ENCODE assay signal across 12 cellular contexts in the genomic region with DNA sequence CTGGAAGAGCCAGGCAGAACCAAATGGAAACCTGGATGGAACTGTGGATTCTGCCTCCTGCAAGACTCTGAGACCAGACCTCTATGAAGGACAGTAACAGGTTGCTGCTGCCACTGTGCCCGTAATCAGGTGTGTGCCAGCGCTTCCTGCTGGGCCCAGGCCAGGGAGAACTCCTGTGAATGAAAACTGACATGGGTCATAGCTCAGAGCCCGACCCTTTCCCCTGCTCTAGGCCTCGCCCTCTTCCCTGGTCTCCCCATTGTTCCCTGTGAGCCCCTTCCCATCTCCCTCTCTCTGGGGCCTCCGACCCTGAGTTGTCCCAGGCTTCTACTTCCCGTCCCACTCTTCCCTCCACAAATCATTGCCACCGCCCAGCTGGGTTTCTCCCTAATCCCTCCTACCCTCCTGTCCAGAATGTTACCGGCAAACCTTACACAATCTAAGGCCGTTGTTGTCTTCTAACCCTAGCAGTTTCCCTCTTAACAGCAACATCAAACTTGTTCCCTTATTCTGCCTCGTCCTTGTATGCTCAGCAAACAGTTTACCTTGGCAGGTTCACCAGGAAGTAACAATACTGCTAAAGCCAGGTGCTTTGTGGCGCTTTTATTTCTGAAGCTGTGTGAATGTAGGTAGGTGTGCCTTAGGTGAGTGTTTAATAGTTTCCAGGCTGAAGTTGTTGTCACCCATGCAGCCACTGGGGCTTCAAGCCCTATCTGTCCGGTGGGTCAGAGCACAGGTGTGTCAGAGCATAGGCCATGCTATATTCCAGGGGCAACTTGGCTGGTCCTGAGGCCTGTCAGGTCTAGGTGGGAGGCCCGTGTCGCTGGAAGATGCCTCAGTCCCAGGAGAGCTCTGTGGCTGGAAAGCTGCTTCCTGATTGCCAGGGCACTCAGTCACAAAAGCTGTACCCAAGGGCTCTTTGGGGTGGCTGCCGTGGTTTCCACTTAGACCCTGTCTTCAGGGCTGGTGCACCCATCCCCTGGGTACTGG. TPM values are rescaled to one million over a fixed set of nuclear protein-coding genes. Genes with fewer than 3 reads are reported as not detected.
DNase-seq lines count a peak whose midpoint lies in the region; ATAC-seq and TF ChIP-seq lines count a peak whose summit lies in the region.
"Had no signal": no experiment of that assay in that cellular context is flagged by ENCODE, and none has a peak within 500 bp of the region (broad histone marks: within the 10 kb centered on the region; RNA-seq: fewer than 3 reads in every experiment).

No MANE protein-coding gene starts in this region.

- H3K9me3 Mint-ChIP-seq in activated naive CD4-positive, alpha-beta T cell treated with anti-CD3 and anti-CD28 coated beads, Interleukin-2, amount 50 U/mL, for 72 hours, result peaks cover 0 to 5% of the 10 kb centered on the region in 2 donors
- peaks cover 3% of the 10 kb centered on the region for H3K9me3 Mint-ChIP-seq in glutamatergic neuron (ENCODE audit: unreplicated experiment)

- H3K27me3 ChIP-seq in upper lobe of right lung, result no peaks in the 10 kb centered on the region
- H3K27me3 ChIP-seq: SJSA1 had no signal

- no peaks in the 10 kb centered on the region for H3K36me3 ChIP-seq in upper lobe of right lung
- H3K36me3 ChIP-seq: SJSA1, thoracic aorta had no signal

- peaks cover 7% of the 10 kb centered on the region for H3K4me1 Mint-ChIP-seq in glutamatergic neuron (ENCODE audit: low read depth, unreplicated experiment)

- intact Hi-C loops in upper lobe of right lung (cut with DNase I), result no loop called here

- peak overlapping the region; percentile 12 to 16 for H3K27ac Mint-ChIP-seq in activated naive CD4-positive, alpha-beta T cell treated with anti-CD3 and anti-CD28 coated beads, Interleukin-2, amount 50 U/mL, for 72 hours
- H3K27ac Mint-ChIP-seq in glutamatergic neuron (ENCODE audit: unreplicated experiment), result no peak overlapping the region

- no peaks in the 10 kb centered on the region for H3K27me3 Mint-ChIP-seq in glutamatergic neuron (ENCODE audit: unreplicated experiment)

- TF ChIP-seq CTCF in glutamatergic neuron (IDR thresholded peaks at IDR 0.05; ENCODE audit: partially characterized antibody, unreplicated experiment), result no peak
- TF ChIP-seq CTCF in upper lobe of right lung (IDR thresholded peaks at IDR 0.05), result no peak

- no peak for DNase-seq in activated naive CD4-positive, alpha-beta T cell treated with anti-CD3 and anti-CD28 coated beads, Interleukin-2, amount 50 U/mL, for 72 hours (ENCODE audit: low spot score in 2 of 2)
- no peak for DNase-seq in activated naive CD4-positive, alpha-beta T cell treated with anti-CD3 and anti-CD28 coated beads, Interleukin-2, amount 50 U/mL, for 16 hours
- DNase-seq in NCI-H774 (lab: John Stamatoyannopoulos, UW) (peak; percentile 80), glutamatergic neuron (no peak), upper lobe of right lung (no peak), UCSD-AML1 (lab: John Stamatoyannopoulos, UW; ENCODE audit: unreplicated experiment) (no peak), globus pallidus (ENCODE audit: low spot score) (no peak)
- DNase-seq in activated CD4-positive, CD25-positive, alpha-beta regulatory T cell (lab: John Stamatoyannopoulos, UW), result no peak
- DNase-seq: KG1, mesendoderm had no signal

- peak overlapping the region; percentile 1 for H3K4me3 Mint-ChIP-seq in glutamatergic neuron (ENCODE audit: unreplicated experiment)

- peak overlapping the region; percentile 73 for H3K27ac ChIP-seq in upper lobe of right lung
- H3K27ac ChIP-seq: SJSA1, thoracic aorta had no signal

- no peak overlapping the region for H3K4me3 ChIP-seq in upper lobe of right lung
- H3K4me3 ChIP-seq: SJSA1, thoracic aorta had no signal

- no peaks in the 10 kb centered on the region for H3K36me3 Mint-ChIP-seq in activated naive CD4-positive, alpha-beta T cell treated with anti-CD3 and anti-CD28 coated beads, Interleukin-2, amount 50 U/mL, for 72 hours
- no peaks in the 10 kb centered on the region for H3K36me3 Mint-ChIP-seq in glutamatergic neuron (ENCODE audit: unreplicated experiment)

- ATAC-seq in activated naive CD4-positive, alpha-beta T cell treated with anti-CD3 and anti-CD28 coated beads, Interleukin-2, amount 50 U/mL, for 72 hours, result no peak
- peak; percentile 85 for ATAC-seq in upper lobe of right lung

- peaks cover 38% of the 10 kb centered on the region for H3K4me1 ChIP-seq in upper lobe of right lung
- H3K4me1 ChIP-seq: SJSA1 had no signal

- H3K9me3 ChIP-seq in upper lobe of right lung, result no peaks in the 10 kb centered on the region
- H3K9me3 ChIP-seq: SJSA1, thoracic aorta had no signal

RNA-seq across cellular contexts. Expression of a gene that starts 32.0 kb away (rescaled TPM):
- total RNA-seq in activated naive CD4-positive, alpha-beta T cell treated with anti-CD3 and anti-CD28 coated beads, Interleukin-2, amount 50 U/mL, for 72 hours, result 1 to 10 TPM in 1 of 2 donors, under 1 TPM in 1; 0.12 to 1.0 TPM
- total RNA-seq in glutamatergic neuron (ENCODE audit: unreplicated experiment) (85.4 TPM), upper lobe of right lung (5.6 TPM)

Comparison
In these comparisons a context has a peak if more than half of its experiments do, and no peak if none do; other contexts are left out.
1. RNA of a gene that starts 32.0 kb away (total RNA-seq): 85.4 TPM in glutamatergic neuron (single experiment); 5.6 TPM in upper lobe of right lung (single experiment) and 0.12 to 1.0 TPM in activated naive CD4-positive, alpha-beta T cell treated with anti-CD3 and anti-CD28 coated beads, Interleukin-2, amount 50 U/mL, for 72 hours; every median in the first group is over 10 times any median in the second.